In the genomic region with DNA sequence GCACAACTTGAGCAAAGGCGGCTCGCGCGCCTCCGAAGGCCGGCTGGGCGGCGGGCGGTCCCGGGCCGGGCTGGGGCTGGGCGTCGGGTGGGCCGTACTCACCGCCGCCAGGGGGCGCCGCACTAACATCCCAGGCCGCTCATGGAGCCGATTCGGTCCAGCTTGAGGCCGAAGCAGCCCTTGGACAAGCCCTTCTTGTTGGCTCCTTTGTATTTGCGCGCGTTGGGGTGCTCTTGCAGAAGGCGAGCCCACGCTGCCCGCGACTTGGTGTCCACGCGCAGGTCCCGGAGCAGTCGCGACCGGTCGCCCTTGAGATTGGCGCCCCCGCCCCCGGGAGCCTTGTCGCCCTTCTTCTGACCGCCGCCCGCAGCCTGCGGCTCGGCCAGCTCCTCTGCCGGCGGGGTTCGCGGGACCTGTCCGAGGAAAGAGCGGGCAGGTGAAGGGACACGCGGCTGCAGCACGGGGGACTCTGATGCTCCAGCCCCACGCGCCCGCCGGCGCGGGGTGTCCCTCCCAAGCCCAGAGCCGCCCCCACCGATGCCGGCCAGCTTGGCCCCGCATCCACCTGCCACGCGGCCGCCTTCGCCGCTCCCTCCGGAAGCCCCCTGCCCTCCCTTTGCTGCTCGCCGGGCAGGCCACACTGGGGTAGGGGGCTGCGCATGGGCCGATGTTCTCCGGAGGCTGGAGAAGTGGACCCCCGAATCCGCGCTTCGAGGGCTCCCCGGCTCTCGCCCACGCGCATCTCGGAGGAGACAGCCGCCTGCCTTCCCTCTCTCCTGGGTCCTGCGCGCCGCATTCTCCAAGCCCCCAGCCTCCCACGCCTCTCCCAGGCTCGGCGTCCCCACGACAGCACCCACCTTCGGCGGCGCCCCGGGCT, we compare ENCODE assay signal across 9 cellular contexts. TPM values are rescaled to one million over a fixed set of nuclear protein-coding genes. Genes with fewer than 3 reads are reported as not detected.
DNase-seq lines count a peak whose midpoint lies in the region; ATAC-seq and TF ChIP-seq lines count a peak whose summit lies in the region.
"Had no signal": no experiment of that assay in that cellular context is flagged by ENCODE, and none has a peak within 500 bp of the region (broad histone marks: within the 10 kb centered on the region; RNA-seq: fewer than 3 reads in every experiment).

No MANE protein-coding gene starts in this region.

- peak overlapping the region in 4 of 7 donors; percentile 26 to 59 (median 34) for H3K4me3 Mint-ChIP-seq in CD8-positive, alpha-beta memory T cell
- H3K4me3 Mint-ChIP-seq in activated CD8-positive, alpha-beta T cell treated with anti-CD3 and anti-CD28 coated beads, Interleukin-2, amount 10 ng/mL, durations not matched to agents 7 days and 5 days = peak overlapping the region; percentile 60

- peak overlapping the region; percentile 41 for H3K4me3 ChIP-seq in CD8-positive, alpha-beta memory T cell (ENCODE audit: low read length)
- H3K4me3 ChIP-seq in lung = no peak overlapping the region

- CTCF ChIA-PET in CD8-positive, alpha-beta memory T cell (lab: Charles Lee) = interaction anchor here (0.8 to 3.8 kb wide), 14 partner anchors 10 to 519 kb away, joined by 3 to 26 read pairs (median 4); no protein-coding TSS in a partner anchor
- CTCF ChIA-PET in activated CD8-positive, alpha-beta T cell treated with anti-CD3 and anti-CD28 coated beads, Interleukin-2, amount 10 ng/mL, durations not matched to agents 7 days and 5 days (lab: Charles Lee) = interaction anchor here (0.7 to 9.6 kb wide), 15 partner anchors 9 to 399 kb away, joined by 3 to 99 read pairs (median 5); no protein-coding TSS in a partner anchor

- ATAC-seq in activated CD8-positive, alpha-beta T cell treated with anti-CD3 and anti-CD28 coated beads, Interleukin-2, amount 10 ng/mL, durations not matched to agents 7 days and 5 days = peak; percentile 68
- ATAC-seq in lung (ENCODE audit: insufficient read depth, low FRiP score) (peak; percentile 88), GM18520 (IDR thresholded peaks at IDR 0.05; ENCODE audit: unreplicated experiment) (no peak)

- H3K4me1 ChIP-seq in CD8-positive, alpha-beta memory T cell (ENCODE audit: insufficient read depth, low read length) = peaks cover 11% of the 10 kb centered on the region
- peaks cover 0 to 12% of the 10 kb centered on the region in 2 donors for H3K4me1 ChIP-seq in lung (ENCODE audit: control insufficient read depth in 2 of 2, insufficient read depth in 2 of 2, low read length in 2 of 2)

- peak; percentile 90 for TF ChIP-seq CTCF in lung (IDR thresholded peaks at IDR 0.05; ENCODE audit: control extremely low read depth, extremely low read depth)

- no peak overlapping the region for H3K27ac Mint-ChIP-seq in CD8-positive, alpha-beta memory T cell
- no peak overlapping the region for H3K27ac Mint-ChIP-seq in activated CD8-positive, alpha-beta T cell treated with anti-CD3 and anti-CD28 coated beads, Interleukin-2, amount 10 ng/mL, durations not matched to agents 7 days and 5 days

- H3K4me1 Mint-ChIP-seq in CD8-positive, alpha-beta memory T cell = peaks cover 0 to 17% (median 11%) of the 10 kb centered on the region in 3 donors
- peaks cover 14% of the 10 kb centered on the region for H3K4me1 Mint-ChIP-seq in activated CD8-positive, alpha-beta T cell treated with anti-CD3 and anti-CD28 coated beads, Interleukin-2, amount 10 ng/mL, durations not matched to agents 7 days and 5 days (ENCODE audit: low read depth)

- peaks cover 28 to 59% of the 10 kb centered on the region in 2 donors for H3K27me3 Mint-ChIP-seq in CD8-positive, alpha-beta memory T cell
- peaks cover 34% of the 10 kb centered on the region for H3K27me3 Mint-ChIP-seq in activated CD8-positive, alpha-beta T cell treated with anti-CD3 and anti-CD28 coated beads, Interleukin-2, amount 10 ng/mL, durations not matched to agents 7 days and 5 days (ENCODE audit: low read depth)

- POLR2A ChIA-PET in CD8-positive, alpha-beta memory T cell (lab: Charles Lee) = no interaction called here
- POLR2A ChIA-PET in activated CD8-positive, alpha-beta T cell treated with anti-CD3 and anti-CD28 coated beads, Interleukin-2, amount 10 ng/mL, durations not matched to agents 7 days and 5 days (lab: Charles Lee) = interaction anchor here (0.9 kb wide), 1 partner anchor 9 kb away, joined by 3 read pairs; no protein-coding TSS in a partner anchor

- H3K9me3 Mint-ChIP-seq in CD8-positive, alpha-beta memory T cell = no peaks in the 10 kb centered on the region
- H3K9me3 Mint-ChIP-seq in activated CD8-positive, alpha-beta T cell treated with anti-CD3 and anti-CD28 coated beads, Interleukin-2, amount 10 ng/mL, durations not matched to agents 7 days and 5 days (ENCODE audit: insufficient read depth) = no peaks in the 10 kb centered on the region

- DNase-seq in CD8-positive, alpha-beta memory T cell = peak; percentile 43 to 69 (median 58)
- DNase-seq in HCEC 1CT (peak; percentile 79), NCI-H526 treated with DMSO at 0.1 percent for 48 hours (lab: John Stamatoyannopoulos, UW) (peak; percentile 47), lung (ENCODE audit: low spot score) (peak; percentile 77)
- peak; percentile 78 for DNase-seq in activated CD8-positive, alpha-beta T cell treated with anti-CD3 and anti-CD28 coated beads, Interleukin-2, amount 10 ng/mL, durations not matched to agents 7 days and 5 days
- peak; percentile 55 for DNase-seq in effector CD4-positive, alpha-beta T cell
- peak; percentile 34 to 74 for DNase-seq in stimulated activated CD4-positive, alpha-beta T cell treated with anti-CD3 and anti-CD28 coated beads, Interleukin-4, amount 100 ng/mL, for 4 hours

- H3K27ac ChIP-seq in CD8-positive, alpha-beta memory T cell (ENCODE audit: low read depth, low read length) = no peak overlapping the region
- no peak overlapping the region for H3K27ac ChIP-seq in lung (ENCODE audit: low read depth in 1 of 2, low read length in 1 of 2)

- H3K9me3 ChIP-seq in CD8-positive, alpha-beta memory T cell (ENCODE audit: low read length) = no peaks in the 10 kb centered on the region
- no peaks in the 10 kb centered on the region for H3K9me3 ChIP-seq in lung (ENCODE audit: control insufficient read depth in 2 of 2, insufficient read depth in 1 of 2, low read length in 1 of 2)

- 1 to 2% methylated on average over 77 to 96 of the region's 96 CpGs for WGBS in lung, 2 donors

- peaks cover 37% of the 10 kb centered on the region for H3K27me3 ChIP-seq in CD8-positive, alpha-beta memory T cell (ENCODE audit: insufficient read depth, low read length, poor library complexity, severe bottlenecking)
- peaks cover 26% of the 10 kb centered on the region for H3K27me3 ChIP-seq in lung (ENCODE audit: control insufficient read depth, insufficient read depth)

- H3K36me3 Mint-ChIP-seq in CD8-positive, alpha-beta memory T cell = no peaks in the 10 kb centered on the region
- no peaks in the 10 kb centered on the region for H3K36me3 Mint-ChIP-seq in activated CD8-positive, alpha-beta T cell treated with anti-CD3 and anti-CD28 coated beads, Interleukin-2, amount 10 ng/mL, durations not matched to agents 7 days and 5 days (ENCODE audit: low read depth)

- no peaks in the 10 kb centered on the region for H3K36me3 ChIP-seq in CD8-positive, alpha-beta memory T cell (ENCODE audit: insufficient read depth, low read length)
- no peaks in the 10 kb centered on the region for H3K36me3 ChIP-seq in lung (ENCODE audit: control insufficient read depth in 2 of 2, insufficient read depth in 2 of 2, low read length in 2 of 2)

RNA-seq across cellular contexts. Expression of gene NPPC, which starts 0.7 kb away (rescaled TPM):
- not detected for total RNA-seq in CD8-positive, alpha-beta memory T cell
- not detected for polyA plus RNA-seq in CD8-positive, alpha-beta memory T cell
- 1 to 10 TPM; 1.4 to 1.8 TPM for total RNA-seq in activated CD8-positive, alpha-beta T cell treated with anti-CD3 and anti-CD28 coated beads, Interleukin-2, amount 10 ng/mL, durations not matched to agents 7 days and 5 days
- under 1 TPM; 0.77 to 0.94 TPM for total RNA-seq in lung
- not detected for polyA plus RNA-seq in lung
- total RNA-seq: T-helper 2 cell treated with Interferon-gamma antibody and Interleukin-4, amounts not matched to agents 100 ng/mL and 5 ng/mL, for 36 hours had no signal

RNA-seq across cellular contexts. Expression of gene DIS3L2, which starts 36.0 kb away (rescaled TPM):
- 10 to 100 TPM; 28.6 to 29.5 TPM for total RNA-seq in CD8-positive, alpha-beta memory T cell
- polyA plus RNA-seq in CD8-positive, alpha-beta memory T cell = 16.4 TPM
- 10 to 100 TPM; 32.2 to 36.2 TPM for total RNA-seq in activated CD8-positive, alpha-beta T cell treated with anti-CD3 and anti-CD28 coated beads, Interleukin-2, amount 10 ng/mL, durations not matched to agents 7 days and 5 days
- 10 to 100 TPM; 40.8 to 41.0 TPM for total RNA-seq in lung
- 10 to 100 TPM; 12.7 to 21.3 TPM for polyA plus RNA-seq in lung
